Comparison of ENCODE assay signal across 8 cellular contexts in the genomic region with DNA sequence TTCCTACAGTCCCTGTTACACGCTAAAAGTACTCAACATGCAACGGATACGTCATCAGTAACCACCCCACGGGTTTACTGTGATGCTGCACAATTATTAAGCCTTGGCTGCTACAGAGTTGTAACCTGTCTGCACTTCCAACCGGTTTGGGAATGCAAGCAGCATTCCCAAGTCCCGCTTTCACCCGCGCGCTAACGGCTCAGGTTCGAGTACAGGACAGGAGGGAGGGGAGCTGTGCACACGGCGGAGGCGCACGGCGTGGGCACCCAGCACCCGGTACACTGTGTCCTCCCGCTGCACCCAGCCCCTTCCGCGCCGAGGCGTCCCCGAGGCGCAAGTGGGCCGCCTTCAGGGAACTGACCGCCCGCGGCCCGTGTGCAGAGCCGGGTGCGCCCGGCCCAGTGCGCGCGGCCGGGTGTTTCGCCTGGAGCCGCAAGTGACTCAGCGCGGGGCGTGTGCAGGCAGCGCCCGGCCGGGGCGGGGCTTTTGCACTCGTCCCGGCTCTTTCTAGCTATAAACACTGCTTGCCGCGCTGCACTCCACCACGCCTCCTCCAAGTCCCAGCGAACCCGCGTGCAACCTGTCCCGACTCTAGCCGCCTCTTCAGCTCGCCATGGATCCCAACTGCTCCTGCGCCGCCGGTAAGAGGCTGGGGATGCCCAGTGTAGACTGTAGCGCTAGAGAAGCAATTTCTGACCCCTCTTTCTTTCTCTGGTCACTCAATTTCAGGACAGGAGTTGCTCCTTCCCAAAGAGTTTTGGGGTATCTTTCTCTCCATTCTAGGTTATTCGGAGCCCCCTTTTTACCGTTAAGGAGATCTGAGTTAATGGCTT. TPM values are rescaled to one million over a fixed set of nuclear protein-coding genes. Genes with fewer than 3 reads are reported as not detected.
A peak's percentile ranks its signal among the peaks of the same experiment; 100 is the strongest.
DNase-seq lines count a peak whose midpoint lies in the region; ATAC-seq and TF ChIP-seq lines count a peak whose summit lies in the region.

A gene (plus strand): TSS at position 542 of the 833 bp plus-strand sequence. CDS start 72 bp downstream, at position 614.

- peak within 1 kb of the TSS; percentile 84 for H3K4me3 ChIP-seq in Jurkat, Clone E6-1 (ENCODE audit: low read length)
- H3K4me3 ChIP-seq in Peyer's patch, result peak within 1 kb of the TSS; percentile 40 to 66 (median 54)

- peak; percentile 82 for ATAC-seq in GM21717 (IDR thresholded peaks at IDR 0.05; ENCODE audit: unreplicated experiment)
- peak; percentile 90 for ATAC-seq in esophagus mucosa

- H3K27ac ChIP-seq in Peyer's patch, result peak within 1 kb of the TSS; percentile 75 to 93 (median 84)

- DNase-seq in DMS53 treated with DMSO at 0.1 percent for 48 hours (lab: John Stamatoyannopoulos, UW; ENCODE audit: unreplicated experiment), result peak; percentile 97
- DNase-seq in Jurkat, Clone E6-1 (ENCODE audit: low read depth, low spot score), result peak; percentile 88
- DNase-seq in Peyer's patch, result peak; percentile 92 to 98 (median 97)
- peak; percentile 91 to 95 for DNase-seq in activated T-cell treated with anti-CD3 and anti-CD28 coated beads, Interleukin-2, amount 50 U/mL, for 48 hours
- peak; percentile 96 for DNase-seq in myocyte (ENCODE audit: low read depth)
- peak; percentile 85 to 91 for DNase-seq in stimulated activated CD8-positive, alpha-beta memory T cell treated with anti-CD3 and anti-CD28 coated beads, Interleukin-7, amount 100 ng/mL, for 48 hours (ENCODE audit: extremely low read depth in 1 of 2, low read depth in 1 of 2)

- peak; percentile 72 to 81 for TF ChIP-seq POLR2A in Peyer's patch (IDR thresholded peaks at IDR 0.05)

- H3K4me1 ChIP-seq in Peyer's patch, result peaks cover 0 to 14% (median 7%) of the 10 kb centered on the region in 4 donors

- no peak for TF ChIP-seq CTCF in Peyer's patch (IDR thresholded peaks at IDR 0.05)

- H3K9me3 ChIP-seq in Peyer's patch, result no peaks in the 10 kb centered on the region

- no peaks in the 10 kb centered on the region for H3K27me3 ChIP-seq in Peyer's patch

- no peaks in the 10 kb centered on the region for H3K36me3 ChIP-seq in Peyer's patch

RNA-seq across cellular contexts. Expression of the gene that starts here (rescaled TPM):
- 224 TPM for polyA plus RNA-seq in Jurkat, Clone E6-1 (2012; ENCODE audit: insufficient read depth, insufficient read length)
- total RNA-seq in Peyer's patch (1,000 to 10,000 TPM in 1 of 4 donors, 100 to 1,000 TPM in 1, 10 to 100 TPM in 2; 33.2 to 1,072 (median 216) TPM), esophagus mucosa (220 TPM), myocyte (7.1 and 18.6 TPM in 2 replicates)
- polyA plus RNA-seq in myocyte (2012), result 374 TPM

Comparison
In these comparisons a context has a peak if more than half of its experiments do, and no peak if none do; other contexts are left out.
1. Peak in every context shown above with its lines: DNase-seq, ATAC-seq, H3K4me3 ChIP-seq and H3K27ac ChIP-seq.